In genomic region chr18:49944681-49945080, GRCh38 we compare ENCODE assay signal across 9 cellular contexts.
A peak's percentile ranks its signal among the peaks of the same experiment; 100 is the strongest.
DNase-seq lines count a peak whose midpoint lies in the region; ATAC-seq and TF ChIP-seq lines count a peak whose summit lies in the region.
"Had no signal": no experiment of that assay in that cellular context is flagged by ENCODE, and none has a peak within 500 bp of the region (broad histone marks: within the 10 kb centered on the region; RNA-seq: fewer than 3 reads in every experiment).

No MANE protein-coding gene starts in this region.

- peak; percentile 62 for DNase-seq in HT-29 (ENCODE audit: low spot score)
- DNase-seq in cerebellar cortex (ENCODE audit: low spot score), result peak; percentile 28
- DNase-seq in mucosa of gallbladder (ENCODE audit: low spot score), result peak; percentile 22
- DNase-seq in cortex of kidney (lab: John Stamatoyannopoulos, UW), result no peak
- no peak for DNase-seq in GM13976 (ENCODE audit: low spot score)
- DNase-seq: activated gamma-delta T cell treated with Interleukin-2 at 50 U/mL for 16 hours had no signal

- ATAC-seq in HG02973 (IDR thresholded peaks at IDR 0.05; ENCODE audit: unreplicated experiment) (no peak), HG02870 (IDR thresholded peaks at IDR 0.05; ENCODE audit: unreplicated experiment) (no peak)

- TF ChIP-seq CTCF in GM12872 (IDR thresholded peaks at IDR 0.05; ENCODE audit: insufficient read depth, low read depth, low read length) (peak; percentile 28; the same call in 2 of the 3 replicates), GM13976 (IDR thresholded peaks at IDR 0.05; ENCODE audit: borderline replicate concordance, control extremely low read depth, extremely low read depth, insufficient read depth, missing control alignments) (no peak)

- in situ Hi-C loops in GM13976 (cut with MboI; ENCODE audit: low sequenced_read_pairs, unreplicated experiment), result no loop called here

Comparison
In these comparisons a context has a peak if more than half of its experiments do, and no peak if none do; other contexts are left out.
1. DNase-seq: peak in HT-29 (single experiment), cerebellar cortex (single experiment) and mucosa of gallbladder (single experiment); none in cortex of kidney (single experiment) and GM13976 (single experiment).